Comparison of ENCODE assay signal across 17 cellular contexts in genomic region chr22:38327396-38327795, GRCh38. TPM values are rescaled to one million over a fixed set of nuclear protein-coding genes. Genes with fewer than 3 reads are reported as not detected.
A peak's percentile ranks its signal among the peaks of the same experiment; 100 is the strongest.
DNase-seq lines count a peak whose midpoint lies in the region; ATAC-seq and TF ChIP-seq lines count a peak whose summit lies in the region.
"Had no signal": no experiment of that assay in that cellular context is flagged by ENCODE, and none has a peak within 500 bp of the region (broad histone marks: within the 10 kb centered on the region; RNA-seq: fewer than 3 reads in every experiment).

No MANE protein-coding gene starts in this region.

- H3K4me1 Mint-ChIP-seq in T-cell = peaks cover 4 to 5% (median 4%) of the 10 kb centered on the region in 3 donors

- H3K4me3 ChIP-seq in HCT116 (replicated peaks in 1 of 2; ENCODE audit: low read depth in 1 of 2, low read length in 2 of 2) (peak overlapping the region in 1 of 2 experiments; percentile 3; a peak in 2 of 4 replicates), epithelial cell of proximal tubule (ENCODE audit: low read depth, low read length) (peak overlapping the region; percentile 8), smooth muscle cell (no peak overlapping the region), mucosa of descending colon (no peak overlapping the region)
- H3K4me3 ChIP-seq: K562 had no signal

- H3K4me3 Mint-ChIP-seq in T-cell = peak overlapping the region in 2 of 3 donors; percentile 15 to 26
- H3K4me3 Mint-ChIP-seq: activated naive CD4-positive, alpha-beta T cell treated with anti-CD3 and anti-CD28 coated beads, Interleukin-2, amount 10 ng/mL, durations not matched to agents 7 days and 5 days; endodermal cell had no signal

- H3K36me3 ChIP-seq in HCT116 (ENCODE audit: control insufficient read depth in 1 of 2, insufficient read depth in 2 of 2, low read length in 2 of 2) (no peaks in the 10 kb centered on the region), smooth muscle cell (ENCODE audit: low read depth) (no peaks in the 10 kb centered on the region), mucosa of descending colon (ENCODE audit: low read depth) (no peaks in the 10 kb centered on the region)

- DNase-seq in HCT116 (ENCODE audit: low read depth, low spot score) (no peak), T-cell (no peak), epithelial cell of proximal tubule (ENCODE audit: low read depth) (no peak), smooth muscle cell (lab: John Stamatoyannopoulos, UW; ENCODE audit: unreplicated experiment) (no peak), mucosa of descending colon (no peak), posterior cingulate gyrus (no peak)
- DNase-seq: activated naive CD4-positive, alpha-beta T cell treated with anti-CD3 and anti-CD28 coated beads, Interleukin-2, amount 10 ng/mL, durations not matched to agents 7 days and 5 days; CD4-positive, CD25-positive, alpha-beta regulatory T cell; endodermal cell; H7; kidney; NCI-H1105 treated with DMSO at 0.1 percent for 48 hours; nucleus accumbens; small intestine; stimulated activated naive CD4-positive, alpha-beta T cell had no signal

- H3K79me2 ChIP-seq in HCT116 (ENCODE audit: insufficient read depth, low read length) (no peaks in the 10 kb centered on the region), smooth muscle cell (ENCODE audit: low read depth) (no peaks in the 10 kb centered on the region)

- H3K9me2 ChIP-seq in HCT116 (ENCODE audit: insufficient read depth) = no peaks in the 10 kb centered on the region

- no peaks in the 10 kb centered on the region for H3K36me3 Mint-ChIP-seq in T-cell
- H3K36me3 Mint-ChIP-seq: activated naive CD4-positive, alpha-beta T cell treated with anti-CD3 and anti-CD28 coated beads, Interleukin-2, amount 10 ng/mL, durations not matched to agents 7 days and 5 days; CD4-positive, CD25-positive, alpha-beta regulatory T cell had no signal

- intact Hi-C loops in HCT116 (cut with micrococcal nuclease) (no loop called here), mucosa of descending colon (cut with DNase I, micrococcal nuclease) (no loop called here), posterior cingulate gyrus (cut with DNase I) (no loop called here)

- peak overlapping the region in 1 of 2 donors; percentile 74 for H3K27ac Mint-ChIP-seq in T-cell
- H3K27ac Mint-ChIP-seq: activated naive CD4-positive, alpha-beta T cell treated with anti-CD3 and anti-CD28 coated beads, Interleukin-2, amount 10 ng/mL, durations not matched to agents 7 days and 5 days; CD4-positive, CD25-positive, alpha-beta regulatory T cell had no signal

- CTCF ChIA-PET in HCT116 (lab: Charles Lee) (no interaction called here), T-cell (lab: Charles Lee) (no interaction called here)

- H3K27me3 ChIP-seq in HCT116 (ENCODE audit: insufficient read depth, low read length) (no peaks in the 10 kb centered on the region), smooth muscle cell (ENCODE audit: low read depth) (no peaks in the 10 kb centered on the region)

- TF ChIP-seq RAD21 in HCT116 (IDR thresholded peaks at IDR 0.05; ENCODE audit: low read depth) = no peak

- H3K27ac ChIP-seq in HCT116 (ENCODE audit: low read depth, low read length) (peak overlapping the region; percentile 48), smooth muscle cell (ENCODE audit: low read depth) (peak overlapping the region; percentile 82)

- H3K4me1 ChIP-seq in HCT116 (ENCODE audit: control insufficient read depth in 1 of 2, insufficient read depth in 2 of 2, low read length in 2 of 2) (peaks cover 6 to 17% of the 10 kb centered on the region in 2 experiments; a peak in 3 of 4 replicates), smooth muscle cell (ENCODE audit: low read depth) (no peaks in the 10 kb centered on the region), mucosa of descending colon (ENCODE audit: low read depth) (no peaks in the 10 kb centered on the region)

- RAD21 ChIA-PET in HCT116 (lab: Charles Lee; ENCODE audit: low non-redundant PET in 1 of 2, low total read pairs in 2 of 2, uncharacterized antibody in 2 of 2, unreplicated experiment in 2 of 2) = no interaction called here

- H3K9me3 ChIP-seq in HCT116 (ENCODE audit: control insufficient read depth in 1 of 2, insufficient read depth in 1 of 2, low read depth in 1 of 2, low read length in 2 of 2) (no peaks in the 10 kb centered on the region), smooth muscle cell (replicated peaks; ENCODE audit: low read depth) (no peaks in the 10 kb centered on the region), mucosa of descending colon (no peaks in the 10 kb centered on the region)

- BruUV-seq in HCT116 (replicated peaks; lab: Mats Ljungman, UMichigan) = no TSS peak

- no peak overlapping the region for H2AFZ ChIP-seq in HCT116 (ENCODE audit: low read depth, low read length, poor library complexity, severe bottlenecking)
- peak overlapping the region; percentile 32 for H2AFZ ChIP-seq in smooth muscle cell (ENCODE audit: low read depth)

- H4K20me1 ChIP-seq in HCT116 (ENCODE audit: insufficient read depth) (no peaks in the 10 kb centered on the region), smooth muscle cell (ENCODE audit: low read depth) (no peaks in the 10 kb centered on the region)

- TF ChIP-seq POLR2A in HCT116 (IDR thresholded peaks at IDR 0.05; ENCODE audit: borderline replicate concordance, extremely low read depth, insufficient read depth, insufficient read length) = no peak

- ATAC-seq in HCT116 = peak; percentile 61
- no peak for ATAC-seq in T-cell (replicated peaks in 1 of 4)
- no peak for ATAC-seq in HG03342 (IDR thresholded peaks at IDR 0.05; ENCODE audit: unreplicated experiment)
- no peak for ATAC-seq in mucosa of descending colon
- ATAC-seq: K562 had no signal

- WGBS in smooth muscle cell (ENCODE audit: low lambda C conversion rate) = 73% methylated on average over 7 of the region's 7 CpGs

- H3K9me3 Mint-ChIP-seq in T-cell = no peaks in the 10 kb centered on the region
- H3K9me3 Mint-ChIP-seq: activated naive CD4-positive, alpha-beta T cell treated with anti-CD3 and anti-CD28 coated beads, Interleukin-2, amount 10 ng/mL, durations not matched to agents 7 days and 5 days; endodermal cell had no signal

- TF ChIP-seq CTCF in HCT116 (IDR thresholded peaks at IDR 0.05 in 2 of 3, conservative IDR thresholded peaks at IDR 0.05 in 1 of 3; ENCODE audit: borderline replicate concordance in 1 of 3, insufficient read depth in 1 of 3, low read depth in 2 of 3, low read length in 2 of 3) (no peak), epithelial cell of proximal tubule (conservative IDR thresholded peaks at IDR 0.05; ENCODE audit: low read depth, low read length) (no peak), smooth muscle cell (IDR thresholded peaks at IDR 0.05; ENCODE audit: borderline replicate concordance, insufficient read depth, poor library complexity, severe bottlenecking) (no peak), mucosa of descending colon (IDR thresholded peaks at IDR 0.05) (no peak)

- no peaks in the 10 kb centered on the region for H3F3A ChIP-seq in smooth muscle cell (ENCODE audit: low read depth)

- H3K27me3 Mint-ChIP-seq in T-cell = peaks cover 4 to 7% of the 10 kb centered on the region in 2 donors

- POLR2A ChIA-PET in HCT116 (lab: Charles Lee) = interaction anchor here (1.2 to 2.3 kb wide), 2 partner anchors 9 kb away, joined by 4 to 9 read pairs; no protein-coding TSS in a partner anchor
- POLR2A ChIA-PET in T-cell (lab: Charles Lee) = interaction anchor here in 1 of 2 donors (0.5 kb wide), 1 partner anchor 120 kb away, joined by 5 read pairs; no protein-coding TSS in a partner anchor

- H3K9ac ChIP-seq in HCT116 (ENCODE audit: low read length) = peak overlapping the region; percentile 20
- peak overlapping the region; percentile 26 for H3K9ac ChIP-seq in smooth muscle cell (ENCODE audit: low read depth)

- H3K4me2 ChIP-seq in HCT116 (ENCODE audit: low read length) (peak overlapping the region; percentile 51), smooth muscle cell (peak overlapping the region; percentile 69)

TF ChIP-seq in HCT116, 20 proteins besides CTCF, POLR2A, EP300 and RAD21:
- TF ChIP-seq ZNF274 (IDR thresholded peaks at IDR 0.05; ENCODE audit: low read depth, low read length) (no peak), EGR1 (IDR thresholded peaks at IDR 0.05; ENCODE audit: low read depth) (no peak), EZH2 (IDR thresholded peaks at IDR 0.05) (no peak), ZFX (IDR thresholded peaks at IDR 0.05) (no peak)

RNA-seq across cellular contexts. Expression of gene CSNK1E, which starts 10.2 kb away (rescaled TPM):
- total RNA-seq in HCT116 (2021; ENCODE audit: unreplicated experiment) = 190 TPM
- 148 and 171 TPM in 2 replicates for polyA plus RNA-seq in HCT116 (2012)
- total RNA-seq in T-cell = 100 to 1,000 TPM; 105 to 142 (median 115) TPM
- total RNA-seq in epithelial cell of proximal tubule = 157 and 161 TPM in 2 replicates
- 94.7 and 111 TPM in 2 replicates for total RNA-seq in smooth muscle cell
- polyA plus RNA-seq in smooth muscle cell = 154 and 192 TPM in 2 replicates
- total RNA-seq in mucosa of descending colon = 100 to 1,000 TPM in 1 of 3 donors, 10 to 100 TPM in 2; 87.8 to 100 (median 89.8) TPM

RNA-seq across cellular contexts. Expression of gene TMEM184B, which starts 54.6 kb away (rescaled TPM):
- total RNA-seq in HCT116 (2021; ENCODE audit: unreplicated experiment) = 66.0 TPM
- 51.2 and 55.1 TPM in 2 replicates for polyA plus RNA-seq in HCT116 (2012)
- total RNA-seq in T-cell = 10 to 100 TPM; 30.8 to 41.3 (median 35.8) TPM
- 51.9 and 90.2 TPM in 2 replicates for total RNA-seq in epithelial cell of proximal tubule
- total RNA-seq in smooth muscle cell = 34.1 and 54.4 TPM in 2 replicates
- polyA plus RNA-seq in smooth muscle cell = 96.0 and 96.3 TPM in 2 replicates
- 10 to 100 TPM; 35.9 to 63.1 (median 38.2) TPM for total RNA-seq in mucosa of descending colon
